In the genomic region with DNA sequence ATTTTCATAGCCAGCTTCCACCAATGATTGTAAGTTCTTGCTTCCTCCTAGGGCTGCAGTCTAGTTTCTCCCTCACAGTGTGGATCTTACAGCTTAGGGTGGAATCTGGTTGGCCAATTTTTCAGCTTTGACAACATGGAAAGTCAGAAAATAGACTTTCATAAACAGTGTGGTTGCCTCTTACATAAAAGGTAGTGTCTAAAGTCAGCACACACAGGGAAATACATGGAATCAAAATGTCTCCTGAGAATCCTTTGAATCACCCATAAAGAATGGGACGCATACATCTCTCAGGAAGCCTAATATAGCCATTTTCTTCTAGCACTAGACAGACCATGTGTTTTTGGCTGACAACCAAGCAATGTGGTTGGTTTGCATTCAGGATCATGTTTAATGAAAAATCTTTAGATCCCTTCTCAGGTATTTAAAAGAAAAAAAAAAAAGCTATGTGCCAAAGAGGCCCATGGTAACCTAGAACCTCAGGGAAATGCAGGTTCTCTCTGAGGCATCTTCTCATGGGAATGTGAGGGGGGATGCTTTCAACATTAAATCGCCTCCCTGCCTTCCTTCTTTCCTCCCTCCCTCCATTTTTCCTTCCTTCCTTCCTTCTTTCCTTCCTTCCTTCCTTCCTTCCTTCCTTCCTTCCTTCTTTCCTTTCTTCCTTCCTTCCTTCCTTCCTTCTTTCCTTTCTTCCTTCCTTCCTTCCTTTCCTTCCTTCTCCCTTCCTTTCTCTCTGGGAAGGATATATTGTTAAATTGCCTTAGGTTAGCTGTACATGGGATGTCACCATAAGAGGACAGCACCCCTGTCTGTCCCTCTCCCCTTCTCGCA, we compare ENCODE assay signal across 26 cellular contexts. TPM values are rescaled to one million over a fixed set of nuclear protein-coding genes. Genes with fewer than 3 reads are reported as not detected.
DNase-seq lines count a peak whose midpoint lies in the region; ATAC-seq and TF ChIP-seq lines count a peak whose summit lies in the region.
"Had no signal": no experiment of that assay in that cellular context is flagged by ENCODE, and none has a peak within 500 bp of the region (broad histone marks: within the 10 kb centered on the region; RNA-seq: fewer than 3 reads in every experiment).

No MANE protein-coding gene starts in this region.

- peak overlapping the region; percentile 57 for H3K4me2 ChIP-seq in GM23338
- H3K4me2 ChIP-seq: SK-N-SH had no signal

- POLR2A ChIA-PET in activated CD4-positive, alpha-beta memory T cell treated with anti-CD3 and anti-CD28 coated beads, Interleukin-2, amount 10 ng/mL, durations not matched to agents 7 days and 5 days (lab: Charles Lee), result no interaction called here

- H3K36me3 ChIP-seq in GM23338 (ENCODE audit: insufficient read depth), result no peaks in the 10 kb centered on the region
- H3K36me3 ChIP-seq in transverse colon, result no peaks in the 10 kb centered on the region
- H3K36me3 ChIP-seq: right lobe of liver, thyroid gland had no signal

- intact Hi-C loops in transverse colon (cut with DNase I; ENCODE audit: low total_unique reads), result no loop called here

- no peak overlapping the region for H3K4me3 ChIP-seq in GM23338
- no peak overlapping the region for H3K4me3 ChIP-seq in transverse colon
- H3K4me3 ChIP-seq: right lobe of liver, thyroid gland had no signal

- DNase-seq in GM23338 (ENCODE audit: low spot score), result no peak
- DNase-seq in astrocyte of the hippocampus (ENCODE audit: low read depth, low spot score), result peak; percentile 45
- DNase-seq in glomerular visceral epithelial cell (ENCODE audit: extremely low spot score), result peak; percentile 33
- no peak for DNase-seq in transverse colon
- DNase-seq in NCI-H524 (lab: John Stamatoyannopoulos, UW), result no peak
- no peak for DNase-seq in NOMO-1 treated with dmso at 0.1 percent for 144 hours (lab: John Stamatoyannopoulos, UW; ENCODE audit: unreplicated experiment)
- no peak for DNase-seq in activated CD4-positive, alpha-beta memory T cell treated with anti-CD3 and anti-CD28 coated beads, Interleukin-2, amount 10 ng/mL, durations not matched to agents 7 days and 5 days
- DNase-seq in NCI-H345 (lab: John Stamatoyannopoulos, UW), result no peak
- DNase-seq: activated CD4-positive, alpha-beta T cell treated with anti-CD3 and anti-CD28 coated beads, Interleukin-2, amount 10 ng/mL, durations not matched to agents 24 days and 14 days; activated naive CD4-positive, alpha-beta T cell treated with anti-CD3 and anti-CD28 coated beads, Interleukin-2, amount 10 ng/mL, durations not matched to agents 7 days and 5 days; activated T-cell treated with anti-CD3 and anti-CD28 coated beads, Interleukin-2, amount 50 U/mL, for 72 hours; AML-193; anterior cingulate cortex; CD8-positive, alpha-beta T cell; hypothalamus; NCI-H2029 treated with DMSO at 0.1 percent for 48 hours; NCI-H2227 treated with DMSO at 0.1 percent for 48 hours; NCI-H748 treated with DMSO at 0.1 percent for 48 hours; posterior cingulate gyrus; right lobe of liver; SK-N-SH had no signal

- TF ChIP-seq EP300 in transverse colon (IDR thresholded peaks at IDR 0.05; ENCODE audit: low read depth), result no peak

- no peak for TF ChIP-seq CTCF in GM23338 (conservative IDR thresholded peaks at IDR 0.05; ENCODE audit: low read depth in 2 of 2)
- TF ChIP-seq CTCF in transverse colon (IDR thresholded peaks at IDR 0.05), result no peak

- WGBS in transverse colon (ENCODE audit: low coverage in 1 of 2), 2 donors, result 86 to 92% methylated on average over 2 to 3 of the region's 3 CpGs

- peaks cover 6% of the 10 kb centered on the region; the same call in 1 of the 2 replicates for H3K9me2 ChIP-seq in GM23338 (ENCODE audit: insufficient read depth)
- H3K9me2 ChIP-seq: SK-N-SH had no signal

- no peak overlapping the region for H3K27ac ChIP-seq in GM23338 (ENCODE audit: low read depth)
- H3K27ac ChIP-seq in transverse colon, result peak overlapping the region in 3 of 4 donors; percentile 43 to 75 (median 54)
- H3K27ac ChIP-seq: right lobe of liver, VCaP had no signal

- TF ChIP-seq POLR2A in transverse colon (IDR thresholded peaks at IDR 0.05), result no peak

- CTCF ChIA-PET in activated CD4-positive, alpha-beta memory T cell treated with anti-CD3 and anti-CD28 coated beads, Interleukin-2, amount 10 ng/mL, durations not matched to agents 7 days and 5 days (lab: Charles Lee), result interaction anchor here (0.9 kb wide), 1 partner anchor 120 kb away, joined by 5 read pairs; no protein-coding TSS in a partner anchor

- H3K4me1 ChIP-seq in GM23338 (ENCODE audit: insufficient read depth) (peaks cover 8% of the 10 kb centered on the region), transverse colon (peaks cover 6 to 44% (median 29%) of the 10 kb centered on the region in 4 donors)

- peak overlapping the region; percentile 94 for H2AFZ ChIP-seq in GM23338

- peaks cover 5% of the 10 kb centered on the region for H3K27me3 Mint-ChIP-seq in GM23338 (ENCODE audit: insufficient read depth, low read depth, poor library complexity)
- peaks cover 4% of the 10 kb centered on the region for H3K27me3 Mint-ChIP-seq in activated CD4-positive, alpha-beta memory T cell treated with anti-CD3 and anti-CD28 coated beads, Interleukin-2, amount 10 ng/mL, durations not matched to agents 7 days and 5 days
- H3K27me3 Mint-ChIP-seq: central memory CD8-positive, alpha-beta T cell had no signal

- no peak overlapping the region for H3K4me3 Mint-ChIP-seq in GM23338
- H3K4me3 Mint-ChIP-seq in activated CD4-positive, alpha-beta memory T cell treated with anti-CD3 and anti-CD28 coated beads, Interleukin-2, amount 10 ng/mL, durations not matched to agents 7 days and 5 days, result no peak overlapping the region
- H3K4me3 Mint-ChIP-seq: activated CD4-positive, alpha-beta T cell treated with anti-CD3 and anti-CD28 coated beads, Interleukin-2, amount 10 ng/mL, durations not matched to agents 24 days and 14 days; activated naive CD4-positive, alpha-beta T cell treated with anti-CD3 and anti-CD28 coated beads, Interleukin-2, amount 10 ng/mL, durations not matched to agents 7 days and 5 days; activated T-cell treated with anti-CD3 and anti-CD28 coated beads, Interleukin-2, amount 50 U/mL, for 72 hours; CD8-positive, alpha-beta T cell; central memory CD8-positive, alpha-beta T cell; neural crest cell; stimulated activated naive CD8-positive, alpha-beta T cell treated with anti-CD3 and anti-CD28 coated beads, Interleukin-15, Interleukin-2, amounts not matched to agents 100 ng/mL and 50 ng/mL, for 24 hours had no signal

- H3K27me3 ChIP-seq in GM23338 (ENCODE audit: insufficient read depth) (no peaks in the 10 kb centered on the region), transverse colon (no peaks in the 10 kb centered on the region)
- H3K27me3 ChIP-seq: right lobe of liver, thyroid gland had no signal

- no peak overlapping the region for H3K27ac Mint-ChIP-seq in GM23338
- H3K27ac Mint-ChIP-seq in activated CD4-positive, alpha-beta memory T cell treated with anti-CD3 and anti-CD28 coated beads, Interleukin-2, amount 10 ng/mL, durations not matched to agents 7 days and 5 days, result no peak overlapping the region
- H3K27ac Mint-ChIP-seq: activated CD4-positive, alpha-beta T cell treated with anti-CD3 and anti-CD28 coated beads, Interleukin-2, amount 10 ng/mL, durations not matched to agents 24 days and 14 days; activated naive CD4-positive, alpha-beta T cell treated with anti-CD3 and anti-CD28 coated beads, Interleukin-2, amount 10 ng/mL, durations not matched to agents 7 days and 5 days; activated T-cell treated with anti-CD3 and anti-CD28 coated beads, Interleukin-2, amount 50 U/mL, for 72 hours; CD8-positive, alpha-beta T cell; stimulated activated naive CD8-positive, alpha-beta T cell treated with anti-CD3 and anti-CD28 coated beads, Interleukin-15, Interleukin-2, amounts not matched to agents 100 ng/mL and 50 ng/mL, for 24 hours had no signal

- no peaks in the 10 kb centered on the region for H3F3A ChIP-seq in GM23338 (replicated peaks; ENCODE audit: low read depth)

- H3K79me2 ChIP-seq in GM23338 (replicated peaks; ENCODE audit: insufficient read depth), result no peaks in the 10 kb centered on the region

- in situ Hi-C loops in transverse colon (cut with MboI; ENCODE audit: low pct_ligation_motif_present in 1 of 4, low pct_unique_long_range_greater_than_20kb in 1 of 4, low sequenced_read_pairs in 3 of 4), result no loop called here

- no peaks in the 10 kb centered on the region for H3K36me3 Mint-ChIP-seq in GM23338 (ENCODE audit: low read depth)
- no peaks in the 10 kb centered on the region for H3K36me3 Mint-ChIP-seq in activated CD4-positive, alpha-beta memory T cell treated with anti-CD3 and anti-CD28 coated beads, Interleukin-2, amount 10 ng/mL, durations not matched to agents 7 days and 5 days (ENCODE audit: low read depth)
- H3K36me3 Mint-ChIP-seq: activated naive CD4-positive, alpha-beta T cell treated with anti-CD3 and anti-CD28 coated beads, Interleukin-2, amount 10 ng/mL, durations not matched to agents 7 days and 5 days; CD8-positive, alpha-beta T cell had no signal

- no peaks in the 10 kb centered on the region; the same call in 2 of the 3 replicates for H3K9me3 Mint-ChIP-seq in GM23338
- no peaks in the 10 kb centered on the region for H3K9me3 Mint-ChIP-seq in activated CD4-positive, alpha-beta memory T cell treated with anti-CD3 and anti-CD28 coated beads, Interleukin-2, amount 10 ng/mL, durations not matched to agents 7 days and 5 days
- H3K9me3 Mint-ChIP-seq: activated naive CD4-positive, alpha-beta T cell treated with anti-CD3 and anti-CD28 coated beads, Interleukin-2, amount 10 ng/mL, durations not matched to agents 7 days and 5 days; activated T-cell treated with anti-CD3 and anti-CD28 coated beads, Interleukin-2, amount 50 U/mL, for 72 hours; CD8-positive, alpha-beta T cell; central memory CD8-positive, alpha-beta T cell; stimulated activated naive CD8-positive, alpha-beta T cell treated with anti-CD3 and anti-CD28 coated beads, Interleukin-15, Interleukin-2, amounts not matched to agents 100 ng/mL and 50 ng/mL, for 24 hours had no signal

- H3K4me1 Mint-ChIP-seq in GM23338, result peaks cover 17% of the 10 kb centered on the region
- H3K4me1 Mint-ChIP-seq in activated CD4-positive, alpha-beta memory T cell treated with anti-CD3 and anti-CD28 coated beads, Interleukin-2, amount 10 ng/mL, durations not matched to agents 7 days and 5 days, result peaks cover 2% of the 10 kb centered on the region
- H3K4me1 Mint-ChIP-seq: activated naive CD4-positive, alpha-beta T cell treated with anti-CD3 and anti-CD28 coated beads, Interleukin-2, amount 10 ng/mL, durations not matched to agents 7 days and 5 days; central memory CD8-positive, alpha-beta T cell had no signal

- no peaks in the 10 kb centered on the region for H4K20me1 ChIP-seq in GM23338 (replicated peaks; ENCODE audit: insufficient read depth)

- H3K9me3 ChIP-seq in transverse colon, result no peaks in the 10 kb centered on the region
- H3K9me3 ChIP-seq: right lobe of liver, SK-N-SH, thyroid gland had no signal

- ATAC-seq in GM23338, result no peak
- ATAC-seq: activated T-cell treated with anti-CD3 and anti-CD28 coated beads, Interleukin-2, amount 50 U/mL, for 72 hours; CD8-positive, alpha-beta T cell; right lobe of liver had no signal

RNA-seq across cellular contexts. Expression of gene ZBTB38, which starts 34.3 kb away (rescaled TPM):
- total RNA-seq in GM23338 (2014; rRNA removed; shearing (Covaris generic)), result 11.5 and 12.4 TPM in 2 replicates
- 5.9 and 8.7 TPM in 2 replicates for polyA plus RNA-seq in GM23338 (2016; fragmentation: Nextera tagmentation; extraction: Ambion mirVana)
- total RNA-seq in transverse colon, result 100 to 1,000 TPM in 3 of 4 donors, 10 to 100 TPM in 1; 71.8 to 182 (median 169) TPM
- total RNA-seq in activated CD4-positive, alpha-beta memory T cell treated with anti-CD3 and anti-CD28 coated beads, Interleukin-2, amount 10 ng/mL, durations not matched to agents 7 days and 5 days, result 10 to 100 TPM; 36.0 to 39.6 TPM

Comparison
In these comparisons a context has a peak if more than half of its experiments do, and no peak if none do; other contexts are left out.
1. DNase-seq: peak in astrocyte of the hippocampus (single experiment) and glomerular visceral epithelial cell (single experiment); none in GM23338 (single experiment), transverse colon (single experiment), NCI-H524 (0 of 2), NOMO-1 treated with dmso at 0.1 percent for 144 hours (single experiment), activated CD4-positive, alpha-beta memory T cell treated with anti-CD3 and anti-CD28 coated beads, Interleukin-2, amount 10 ng/mL, durations not matched to agents 7 days and 5 days (single experiment) and NCI-H345 (single experiment).